2 cellular contexts compared by ENCODE assay signal in genomic region chr1:180610556-180611015, GRCh38.
TF ChIP-seq lines count a peak whose summit lies in the region.

No MANE protein-coding gene starts in this region.

TF ChIP-seq in GM23338, 12 proteins besides CTCF, POLR2A, EP300 and RAD21 (continued from another document):
- TF ChIP-seq ZNF462 (CRISPR knock-in tag; IDR thresholded peaks at IDR 0.05): peak; percentile 71
TF ChIP-seq in GM23338: peak in this region for 1.

TF ChIP-seq in WTC11, 78 proteins besides CTCF, POLR2A, EP300 and RAD21 (continued from another document):
- no peak for TF ChIP-seq E2F4 (CRISPR knock-in tag; IDR thresholded peaks at IDR 0.05; ENCODE audit: borderline replicate concordance, low read depth)
- no peak for TF ChIP-seq MXD4 (CRISPR knock-in tag; IDR thresholded peaks at IDR 0.05; ENCODE audit: borderline replicate concordance)
- TF ChIP-seq KAT7 (CRISPR knock-in tag; IDR thresholded peaks at IDR 0.05; ENCODE audit: borderline replicate concordance): no peak
